In the genomic region with DNA sequence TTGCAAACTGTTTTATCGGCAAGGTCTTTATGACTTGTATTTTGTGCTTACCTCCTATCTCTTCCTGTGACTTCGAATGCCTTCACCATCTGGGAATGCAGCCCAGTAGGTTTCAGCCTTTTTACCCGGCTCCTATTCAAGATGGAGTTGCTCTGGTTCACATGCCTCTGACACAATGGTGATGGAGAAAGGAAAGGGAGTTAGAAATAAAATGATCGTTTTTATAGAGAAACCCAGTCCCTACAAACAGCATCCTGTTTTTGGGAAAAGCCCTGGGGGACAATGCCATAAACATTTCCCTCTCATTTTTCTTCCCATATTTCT, we compare ENCODE assay signal across 26 cellular contexts. TPM values are rescaled to one million over a fixed set of nuclear protein-coding genes. Genes with fewer than 3 reads are reported as not detected.
DNase-seq lines count a peak whose midpoint lies in the region; ATAC-seq, FAIRE-seq and TF ChIP-seq lines count a peak whose summit lies in the region.
"Had no signal": no experiment of that assay in that cellular context is flagged by ENCODE, and none has a peak within 500 bp of the region (broad histone marks: within the 10 kb centered on the region; RNA-seq: fewer than 3 reads in every experiment).

No MANE protein-coding gene starts in this region.

- H3K9me3 ChIP-seq in H9 (ENCODE audit: control insufficient read depth, low read depth, low read length), result no peaks in the 10 kb centered on the region
- no peaks in the 10 kb centered on the region for H3K9me3 ChIP-seq in SJSA1 (replicated peaks)
- no peaks in the 10 kb centered on the region for H3K9me3 ChIP-seq in H1 (ENCODE audit: insufficient read depth in 2 of 2, low read depth in 1 of 2, low read length in 1 of 2)
- no peaks in the 10 kb centered on the region for H3K9me3 ChIP-seq in trophoblast cell (ENCODE audit: insufficient read depth, low read depth, low read length)
- no peaks in the 10 kb centered on the region for H3K9me3 ChIP-seq in transverse colon
- no peaks in the 10 kb centered on the region for H3K9me3 ChIP-seq in neural progenitor cell (ENCODE audit: low read depth)
- no peaks in the 10 kb centered on the region for H3K9me3 ChIP-seq in MG63
- H3K9me3 ChIP-seq: A549, BE2C, HAP-1 had no signal

- H3K27ac ChIP-seq in H9 (ENCODE audit: insufficient read length, low read depth, low read length), result no peak overlapping the region
- peak overlapping the region; percentile 87 for H3K27ac ChIP-seq in SJSA1
- no peak overlapping the region for H3K27ac ChIP-seq in H1 (ENCODE audit: low read depth, low read length)
- H3K27ac ChIP-seq in trophoblast cell (ENCODE audit: low read depth, low read length), result peak overlapping the region; percentile 84
- H3K27ac ChIP-seq in transverse colon, result no peak overlapping the region
- H3K27ac ChIP-seq in neural progenitor cell, result no peak overlapping the region
- H3K27ac ChIP-seq: A549; BLaER1 treated with 17β-estradiol and CSF1 and Interleukin-3, amounts not matched to agents 10 nM and 100 nM had no signal

- no peaks in the 10 kb centered on the region for H3K27me3 ChIP-seq in H9 (ENCODE audit: insufficient read depth, low read length)
- no peaks in the 10 kb centered on the region for H3K27me3 ChIP-seq in SJSA1 (replicated peaks)
- no peaks in the 10 kb centered on the region for H3K27me3 ChIP-seq in H1 (replicated peaks in 1 of 4; ENCODE audit: control insufficient read depth in 3 of 4, extremely low read depth in 1 of 4, insufficient read depth in 3 of 4, low read length in 3 of 4)
- H3K27me3 ChIP-seq in trophoblast cell (ENCODE audit: insufficient read depth, low read length), result no peaks in the 10 kb centered on the region
- no peaks in the 10 kb centered on the region for H3K27me3 ChIP-seq in transverse colon
- no peaks in the 10 kb centered on the region for H3K27me3 ChIP-seq in neural progenitor cell
- H3K27me3 ChIP-seq in MG63, result no peaks in the 10 kb centered on the region
- H3K27me3 ChIP-seq: BE2C; BLaER1 treated with 17β-estradiol and CSF1 and Interleukin-3, amounts not matched to agents 10 nM and 100 nM had no signal

- H3K9me3 Mint-ChIP-seq in H9 (peaks cover 0 to 6% of the 10 kb centered on the region in 2 experiments; a peak in 3 of 5 replicates), neural progenitor cell (no peaks in the 10 kb centered on the region)
- H3K9me3 Mint-ChIP-seq: CD4-positive, alpha-beta T cell; CD8-positive, alpha-beta memory T cell; HFFc6 had no signal

- H3K4ac ChIP-seq in H9 (ENCODE audit: low read depth, low read length), result no peak overlapping the region; the same call in 1 of the 2 replicates
- no peak overlapping the region for H3K4ac ChIP-seq in H1 (replicated peaks; ENCODE audit: insufficient read length, low read depth, low read length)
- H3K4ac ChIP-seq in trophoblast cell (ENCODE audit: low read depth, low read length), result peak overlapping the region; percentile 27

- H2BK5ac ChIP-seq in H9 (ENCODE audit: insufficient read length, low read length), result no peak overlapping the region
- no peak overlapping the region for H2BK5ac ChIP-seq in H1 (ENCODE audit: low read depth, low read length)
- peak overlapping the region; percentile 83 for H2BK5ac ChIP-seq in trophoblast cell (ENCODE audit: low read depth, low read length, poor library complexity)

- H4K20me1 ChIP-seq in H9 (ENCODE audit: control insufficient read depth, insufficient read depth, insufficient read length) (no peaks in the 10 kb centered on the region), H1 (replicated peaks in 1 of 2; ENCODE audit: control insufficient read depth in 1 of 2, insufficient read depth in 2 of 2, low read length in 2 of 2) (no peaks in the 10 kb centered on the region), neural progenitor cell (ENCODE audit: low read depth) (no peaks in the 10 kb centered on the region)
- H4K20me1 ChIP-seq: BLaER1 treated with 17β-estradiol and CSF1 and Interleukin-3, amounts not matched to agents 10 nM and 100 nM had no signal

- no peak for DNase-seq in H9
- DNase-seq in SJSA1 (ENCODE audit: low read depth in 1 of 2, low spot score in 2 of 2), result no peak
- DNase-seq in H1 (ENCODE audit: low read depth in 1 of 2, low spot score in 2 of 2), result no peak
- no peak for DNase-seq in trophoblast cell
- DNase-seq in left lobe of liver (ENCODE audit: low spot score), result no peak
- DNase-seq in transverse colon, result no peak
- DNase-seq in neural progenitor cell (ENCODE audit: low spot score), result no peak
- no peak for DNase-seq in MG63
- DNase-seq: 8988T; ACHN; AML-193; BE2C; CD4-positive, alpha-beta T cell; CD8-positive, alpha-beta memory T cell; DMS 273 treated with DMSO at 0.1 percent for 48 hours; DMS79; EL; GDM1; HFFc6 had no signal

- H2BK20ac ChIP-seq in H9 (ENCODE audit: low read depth, low read length, poor library complexity, severe bottlenecking) (no peak overlapping the region), H1 (ENCODE audit: low read length) (no peak overlapping the region)

- H3K23me2 ChIP-seq in H9 (ENCODE audit: insufficient read length, low read depth, low read length, poor library complexity, severe bottlenecking) (no peaks in the 10 kb centered on the region), H1 (ENCODE audit: low read depth, low read length) (no peaks in the 10 kb centered on the region)

- no peak for TF ChIP-seq CTCF in H9 (conservative IDR thresholded peaks at IDR 0.05)
- no peak for TF ChIP-seq CTCF in H1 (IDR thresholded peaks at IDR 0.05; ENCODE audit: control extremely low read depth in 1 of 3, insufficient read depth in 1 of 3, low read depth in 1 of 3, low read length in 3 of 3)
- TF ChIP-seq CTCF in transverse colon (IDR thresholded peaks at IDR 0.05), result no peak
- TF ChIP-seq CTCF in neural progenitor cell (IDR thresholded peaks at IDR 0.05), result no peak

- H2AK5ac ChIP-seq in H9 (ENCODE audit: insufficient read length, low read length) (no peak overlapping the region), H1 (ENCODE audit: low read depth, low read length) (no peak overlapping the region), trophoblast cell (ENCODE audit: low read length) (no peak overlapping the region)

- H2AFZ ChIP-seq in H9 (ENCODE audit: low read length), result no peak overlapping the region
- H2AFZ ChIP-seq in H1 (ENCODE audit: low read length), result no peak overlapping the region
- H2AFZ ChIP-seq in trophoblast cell (ENCODE audit: insufficient read depth, low read length, poor library complexity), result no peak overlapping the region
- no peak overlapping the region for H2AFZ ChIP-seq in neural progenitor cell (replicated peaks)

- ATAC-seq in left lobe of liver, result no peak
- ATAC-seq: A549, GM12878 had no signal

- H3K36me3 Mint-ChIP-seq in H9 (ENCODE audit: insufficient read depth in 1 of 3, low read depth in 3 of 3) (peaks cover 1 to 8% (median 2%) of the 10 kb centered on the region in 3 experiments; a peak in 3 of 7 replicates), neural progenitor cell (no peaks in the 10 kb centered on the region)
- H3K36me3 Mint-ChIP-seq: CD14-positive monocyte had no signal

- H3F3A ChIP-seq in neural progenitor cell (ENCODE audit: low read depth), result no peaks in the 10 kb centered on the region

- no peak overlapping the region for H4K12ac ChIP-seq in trophoblast cell (ENCODE audit: low read depth, low read length)

- no peak overlapping the region for H3K23ac ChIP-seq in H9 (ENCODE audit: insufficient read length, low read depth, low read length)
- H3K23ac ChIP-seq in H1 (ENCODE audit: insufficient read length), result no peak overlapping the region
- H3K23ac ChIP-seq in trophoblast cell (ENCODE audit: low read length), result no peak overlapping the region

- H3K79me2 ChIP-seq in H9 (ENCODE audit: insufficient read depth, low read length), result no peaks in the 10 kb centered on the region
- H3K79me2 ChIP-seq in H1 (ENCODE audit: control insufficient read depth in 1 of 2, insufficient read depth in 2 of 2, low read length in 2 of 2), result no peaks in the 10 kb centered on the region
- no peaks in the 10 kb centered on the region for H3K79me2 ChIP-seq in trophoblast cell (ENCODE audit: control insufficient read depth, insufficient read depth, low read length, poor library complexity)
- no peaks in the 10 kb centered on the region for H3K79me2 ChIP-seq in neural progenitor cell (ENCODE audit: low read depth)

- WGBS in H9 (ENCODE audit: extremely low coverage, insufficient read length, low lambda C conversion rate), result no CpG with 5 or more reads among the region's 4 CpGs
- WGBS in H1 (ENCODE audit: extremely low coverage in 1 of 2, insufficient coverage in 1 of 2, insufficient read length in 1 of 2, insufficient replicate concordance in 2 of 2, low coverage in 1 of 2, low lambda C conversion rate in 2 of 2, missing lambda C conversion rate in 1 of 2), 2 experiments, result 88% methylated on average over 4 of the region's 4 CpGs; no CpG with 5 or more reads in 1 of the 2 experiments
- no CpG with 5 or more reads among the region's 4 CpGs for WGBS in trophoblast cell (ENCODE audit: extremely low coverage, insufficient coverage, insufficient read length)
- 68 to 91% methylated on average over 4 of the region's 4 CpGs for WGBS in transverse colon (ENCODE audit: low coverage in 1 of 2), 2 donors

- H2BK12ac ChIP-seq in H9 (ENCODE audit: insufficient read length, low read depth, low read length) (peak overlapping the region; percentile 41), H1 (ENCODE audit: low read depth, low read length) (no peak overlapping the region), trophoblast cell (ENCODE audit: low read length) (peak overlapping the region; percentile 85)

- H3K4me3 ChIP-seq in SJSA1, result no peak overlapping the region
- no peak overlapping the region for H3K4me3 ChIP-seq in H1 (ENCODE audit: extremely low read depth in 1 of 4, insufficient read depth in 2 of 4, low read depth in 3 of 4, low read length in 4 of 4)
- no peak overlapping the region for H3K4me3 ChIP-seq in trophoblast cell (ENCODE audit: low read depth, low read length)
- H3K4me3 ChIP-seq in transverse colon, result no peak overlapping the region
- no peak overlapping the region for H3K4me3 ChIP-seq in neural progenitor cell
- no peak overlapping the region for H3K4me3 ChIP-seq in MG63
- H3K4me3 ChIP-seq: A549; BLaER1 treated with 17β-estradiol and CSF1 and Interleukin-3, amounts not matched to agents 10 nM and 100 nM; GM12878; HAP-1 had no signal

- H3K4me3 Mint-ChIP-seq in H9 (no peak overlapping the region), neural progenitor cell (no peak overlapping the region)
- H3K4me3 Mint-ChIP-seq: CD14-positive monocyte; CD4-positive, alpha-beta T cell; CD8-positive, alpha-beta memory T cell; HFFc6 had no signal

- no peak for TF ChIP-seq RAD21 in H1 (IDR thresholded peaks at IDR 0.05 in 1 of 2, conservative IDR thresholded peaks at IDR 0.05 in 1 of 2; ENCODE audit: low read depth in 2 of 2, low read length in 2 of 2)

- H3K79me1 ChIP-seq in H9 (ENCODE audit: insufficient read depth, low read depth, low read length, poor library complexity, severe bottlenecking) (no peaks in the 10 kb centered on the region), H1 (ENCODE audit: low read depth, low read length) (no peaks in the 10 kb centered on the region), trophoblast cell (ENCODE audit: low read length) (peaks cover 20% of the 10 kb centered on the region)

- H3K18ac ChIP-seq in H9 (ENCODE audit: insufficient read length, low read depth, low read length) (peak overlapping the region; percentile 1), H1 (ENCODE audit: extremely low read depth, low read length) (no peak overlapping the region), trophoblast cell (ENCODE audit: low read length) (no peak overlapping the region)

- TF ChIP-seq POLR2A in H1 (IDR thresholded peaks at IDR 0.05; ENCODE audit: control extremely low read depth in 1 of 2, low read depth in 2 of 2, low read length in 2 of 2) (no peak), transverse colon (IDR thresholded peaks at IDR 0.05) (no peak)

- H4K8ac ChIP-seq in H9 (replicated peaks; ENCODE audit: insufficient read length, low read depth, low read length), result no peak overlapping the region
- no peak overlapping the region for H4K8ac ChIP-seq in H1 (ENCODE audit: extremely low read depth, insufficient read depth, low read length)
- no peak overlapping the region for H4K8ac ChIP-seq in trophoblast cell (ENCODE audit: low read depth, low read length)

- TF ChIP-seq EP300 in H1 (IDR thresholded peaks at IDR 0.05; ENCODE audit: borderline replicate concordance in 1 of 2, low read depth in 2 of 2, low read length in 2 of 2), result no peak
- TF ChIP-seq EP300 in transverse colon (IDR thresholded peaks at IDR 0.05; ENCODE audit: low read depth), result no peak

- POLR2A ChIA-PET in H1 (lab: Charles Lee; ENCODE audit: partially characterized antibody), result interaction anchor here (1.0 kb wide), 1 partner anchor 8 kb away, joined by 3 read pairs; no protein-coding TSS in a partner anchor

- H2BK15ac ChIP-seq in H9 (ENCODE audit: low read depth, low read length), result no peak overlapping the region
- no peak overlapping the region for H2BK15ac ChIP-seq in H1 (ENCODE audit: low read length)

- no peaks in the 10 kb centered on the region for H3K27me3 Mint-ChIP-seq in H9 (ENCODE audit: low read depth)
- peaks cover 3% of the 10 kb centered on the region for H3K27me3 Mint-ChIP-seq in neural progenitor cell (ENCODE audit: insufficient read depth, low read depth)

- H3K14ac ChIP-seq in H9 (ENCODE audit: insufficient read depth, low read length) (no peak overlapping the region; the same call in 1 of the 2 replicates), H1 (ENCODE audit: insufficient read length) (no peak overlapping the region), trophoblast cell (ENCODE audit: low read length) (no peak overlapping the region)

- CTCF ChIA-PET in H1 (lab: Charles Lee; ENCODE audit: partially characterized antibody), result no interaction called here

- H3K9ac ChIP-seq in H9 (ENCODE audit: extremely low read depth, insufficient read length, low read length), result no peak overlapping the region
- no peak overlapping the region for H3K9ac ChIP-seq in H1 (replicated peaks in 1 of 4; ENCODE audit: extremely low read depth in 1 of 4, low read depth in 3 of 4, low read length in 3 of 4)
- no peak overlapping the region for H3K9ac ChIP-seq in trophoblast cell (ENCODE audit: low read length)
- no peak overlapping the region for H3K9ac ChIP-seq in neural progenitor cell
- H3K9ac ChIP-seq: BLaER1 treated with 17β-estradiol and CSF1 and Interleukin-3, amounts not matched to agents 10 nM and 100 nM had no signal

- no peak overlapping the region for H4K91ac ChIP-seq in H9 (ENCODE audit: insufficient read length, low read depth, low read length)
- no peak overlapping the region for H4K91ac ChIP-seq in H1 (replicated peaks; ENCODE audit: insufficient read length, low read length)
- no peak overlapping the region for H4K91ac ChIP-seq in trophoblast cell (ENCODE audit: low read depth, low read length)

- H3K27ac Mint-ChIP-seq in H9 (peak overlapping the region in 1 of 3 experiments; percentile 46; a peak in 2 of 7 replicates), neural progenitor cell (no peak overlapping the region)
- H3K27ac Mint-ChIP-seq: CD14-positive monocyte; CD4-positive, alpha-beta T cell; CD8-positive, alpha-beta memory T cell; HFFc6 had no signal

- H2BK120ac ChIP-seq in H9 (ENCODE audit: low read depth, low read length, poor library complexity, severe bottlenecking) (peak overlapping the region; percentile 69), H1 (replicated peaks; ENCODE audit: low read depth, low read length) (no peak overlapping the region), trophoblast cell (ENCODE audit: insufficient read depth, low read length, poor library complexity) (peak overlapping the region; percentile 80)

- H3T11ph ChIP-seq in H9 (ENCODE audit: low read length), result no peak overlapping the region

- no peak overlapping the region for H3K4me2 ChIP-seq in H9 (ENCODE audit: insufficient read depth, insufficient read length, low read length)
- H3K4me2 ChIP-seq in H1 (ENCODE audit: insufficient read depth in 1 of 2, low read depth in 2 of 2, low read length in 2 of 2), result no peak overlapping the region
- no peak overlapping the region for H3K4me2 ChIP-seq in trophoblast cell (ENCODE audit: low read length)
- H3K4me2 ChIP-seq in neural progenitor cell, result no peak overlapping the region
- H3K4me2 ChIP-seq: A549; BLaER1 treated with 17β-estradiol and CSF1 and Interleukin-3, amounts not matched to agents 10 nM and 100 nM had no signal

- H3K4me1 Mint-ChIP-seq in H9 (peaks cover 50 to 55% of the 10 kb centered on the region in 2 experiments), neural progenitor cell (peaks cover 5% of the 10 kb centered on the region)
- H3K4me1 Mint-ChIP-seq: CD8-positive, alpha-beta memory T cell had no signal

- H3K4me1 ChIP-seq in H9 (ENCODE audit: insufficient read depth, low read length), result peaks cover 12% of the 10 kb centered on the region; the same call in 1 of the 2 replicates
- peaks cover 47% of the 10 kb centered on the region for H3K4me1 ChIP-seq in SJSA1 (replicated peaks)
- H3K4me1 ChIP-seq in H1 (replicated peaks in 1 of 4; ENCODE audit: control insufficient read depth in 3 of 4, insufficient read depth in 4 of 4, low read length in 3 of 4), result peaks cover 2 to 16% (median 10%) of the 10 kb centered on the region in 4 experiments; a peak in 4 of 7 replicates
- peaks cover 12 to 24% of the 10 kb centered on the region in 2 experiments for H3K4me1 ChIP-seq in trophoblast cell (ENCODE audit: control insufficient read depth in 1 of 2, insufficient read depth in 2 of 2, low read length in 2 of 2)
- no peaks in the 10 kb centered on the region for H3K4me1 ChIP-seq in transverse colon
- no peaks in the 10 kb centered on the region for H3K4me1 ChIP-seq in neural progenitor cell
- H3K4me1 ChIP-seq: BE2C, HAP-1 had no signal

- H3K56ac ChIP-seq in H9 (ENCODE audit: insufficient read length, low read depth, low read length), result no peak overlapping the region
- no peak overlapping the region for H3K56ac ChIP-seq in H1 (replicated peaks; ENCODE audit: insufficient read length, low read depth, low read length)

- H4K5ac ChIP-seq in H9 (ENCODE audit: insufficient read length, low read depth, low read length), result no peak overlapping the region
- H4K5ac ChIP-seq in H1 (ENCODE audit: insufficient read length, low read depth, low read length), result no peak overlapping the region

- intact Hi-C loops in transverse colon (cut with DNase I; ENCODE audit: low total_unique reads), result no loop called here

- H3K36me3 ChIP-seq in SJSA1 (no peaks in the 10 kb centered on the region), H1 (ENCODE audit: control insufficient read depth in 2 of 4, insufficient read depth in 4 of 4, low read length in 3 of 4) (no peaks in the 10 kb centered on the region), trophoblast cell (ENCODE audit: control insufficient read depth in 1 of 2, insufficient read depth in 2 of 2, low read length in 2 of 2) (no peaks in the 10 kb centered on the region), transverse colon (no peaks in the 10 kb centered on the region), neural progenitor cell (no peaks in the 10 kb centered on the region), MG63 (no peaks in the 10 kb centered on the region)
- H3K36me3 ChIP-seq: BE2C; BLaER1 treated with 17β-estradiol and CSF1 and Interleukin-3, amounts not matched to agents 10 nM and 100 nM; HAP-1 had no signal

- in situ Hi-C loops in transverse colon (cut with MboI; ENCODE audit: low pct_ligation_motif_present in 1 of 4, low pct_unique_long_range_greater_than_20kb in 1 of 4, low sequenced_read_pairs in 3 of 4), result no loop called here

- no peak for FAIRE-seq in H1 (lab: Jason Lieb, UNC)
- FAIRE-seq: A549, D721Med, GM12878, GM18507 had no signal

RNA-seq across cellular contexts. Expression of gene SLC46A3, which starts 27.5 kb away (rescaled TPM):
- total RNA-seq in H9 (2021), result 0.22 and 0.26 TPM in 2 replicates
- 17.1 and 22.4 TPM in 2 replicates for total RNA-seq in SJSA1 (2014; rRNA removed; shearing (Covaris generic))
- total RNA-seq in H1 (2021; fragmentation: NEBNext Ultra II Directional; extraction: Animal tissue kit (Norgen Biotek cat#: 25700)), result 0.31 and 0.39 TPM in 2 replicates
- 0.50 and 0.67 TPM in 2 replicates for polyA plus RNA-seq in H1 (2011; rRNA removed)
- 0.56 TPM for polyA plus RNA-seq in H1 (2011; cell fraction: cytosol; rRNA removed)
- polyA plus RNA-seq in H1 (2011; cell fraction: nucleus; rRNA removed), result 0.24 TPM
- 0.22 to 0.37 TPM (median 0.31 TPM) in 4 replicates for polyA plus RNA-seq in H1 (2012, experiment 1 of 2)
- polyA plus RNA-seq in H1 (2012, experiment 2 of 2), result 0.09 TPM
- polyA plus RNA-seq in H1 (2013, experiment 1 of 2), result 1.1 TPM
- polyA plus RNA-seq in H1 (2013, experiment 2 of 2), result 1.1 TPM
- 0.27 and 0.91 TPM in 2 replicates for polyA minus RNA-seq in H1 (2011; rRNA and poly(A)+ RNA removed)
- polyA minus RNA-seq in H1 (2011; cell fraction: cytosol; rRNA and poly(A)+ RNA removed), result not detected
- 0.30 TPM for polyA minus RNA-seq in H1 (2011; cell fraction: nucleus; rRNA and poly(A)+ RNA removed)
- 1.4 and 1.5 TPM in 2 replicates for polyA plus RNA-seq in trophoblast cell (2013)
- total RNA-seq in left lobe of liver, result 39.2 TPM
- total RNA-seq in transverse colon, result 10 to 100 TPM in 3 of 4 donors, 1 to 10 TPM in 1; 6.4 to 65.8 (median 46.5) TPM
- 0.06 TPM in 1 of 2 replicates, not detected in the other for total RNA-seq in neural progenitor cell (ENCODE audit: low replicate concordance)
- total RNA-seq in MG63 (2014; rRNA removed; shearing (Covaris generic); ENCODE audit: low replicate concordance), result 0.86 and 6.9 TPM in 2 replicates

Comparison
In these comparisons a context has a peak if more than half of its experiments do, and no peak if none do; other contexts are left out.
1. H3K27ac ChIP-seq: peak in SJSA1 (single experiment) and trophoblast cell (single experiment); none in H9 (single experiment), H1 (single experiment), transverse colon (0 of 4) and neural progenitor cell (single experiment).